Comparison of ENCODE assay signal across 8 cellular contexts in genomic region chr6:28658475-28659249, GRCh38.
A peak's percentile ranks its signal among the peaks of the same experiment; 100 is the strongest.
DNase-seq lines count a peak whose midpoint lies in the region; ATAC-seq and TF ChIP-seq lines count a peak whose summit lies in the region.

No MANE protein-coding gene starts in this region.

- H3K27me3 Mint-ChIP-seq in activated T-cell treated with anti-CD3 and anti-CD28 coated beads, Interleukin-2, amount 50 U/mL, for 24 hours = peaks cover 83% of the 10 kb centered on the region

- H3K9me3 ChIP-seq in SJSA1 (replicated peaks) = no peaks in the 10 kb centered on the region

- DNase-seq in activated T-cell treated with anti-CD3 and anti-CD28 coated beads, Interleukin-2, amount 50 U/mL, for 24 hours = no peak
- DNase-seq in activated T-cell treated with anti-CD3 and anti-CD28 coated beads for 4 hours (no peak), SJSA1 (ENCODE audit: low read depth in 1 of 2, low spot score in 2 of 2) (peak in 1 of 2 experiments; percentile 52), fibroblast of pulmonary artery (ENCODE audit: low read depth) (no peak), skeletal muscle cell (ENCODE audit: low read depth) (no peak)
- DNase-seq in activated effector memory CD4-positive, alpha-beta T cell treated with Interleukin-2 at 50 U/mL for 16 hours = no peak

- peaks cover 16% of the 10 kb centered on the region; the same call in 1 of the 2 replicates for H3K27me3 ChIP-seq in SJSA1 (replicated peaks)

- H3K36me3 ChIP-seq in SJSA1 = no peaks in the 10 kb centered on the region

- H3K4me3 ChIP-seq in SJSA1 (peak overlapping the region; percentile 37), fibroblast of pulmonary artery (replicated peaks; ENCODE audit: low read depth, low read length) (peak overlapping the region; percentile 57), skeletal muscle cell (ENCODE audit: low read depth, low read length) (peak overlapping the region; percentile 49)

- peaks cover 7% of the 10 kb centered on the region for H3K9me3 Mint-ChIP-seq in activated T-cell treated with anti-CD3 and anti-CD28 coated beads, Interleukin-2, amount 50 U/mL, for 24 hours

- peak overlapping the region; percentile 83 for H3K27ac Mint-ChIP-seq in activated T-cell treated with anti-CD3 and anti-CD28 coated beads, Interleukin-2, amount 50 U/mL, for 24 hours

- no peak for ATAC-seq in HG02852 (IDR thresholded peaks at IDR 0.05; ENCODE audit: unreplicated experiment)
- ATAC-seq in HG03175 (IDR thresholded peaks at IDR 0.05; ENCODE audit: unreplicated experiment) = no peak

- peaks cover 24% of the 10 kb centered on the region for H3K4me1 Mint-ChIP-seq in activated T-cell treated with anti-CD3 and anti-CD28 coated beads, Interleukin-2, amount 50 U/mL, for 24 hours (ENCODE audit: low read depth)

- H3K4me1 ChIP-seq in SJSA1 (replicated peaks) = no peaks in the 10 kb centered on the region

- peak overlapping the region; percentile 74 for H3K4me3 Mint-ChIP-seq in activated T-cell treated with anti-CD3 and anti-CD28 coated beads, Interleukin-2, amount 50 U/mL, for 24 hours

- H3K36me3 Mint-ChIP-seq in activated T-cell treated with anti-CD3 and anti-CD28 coated beads, Interleukin-2, amount 50 U/mL, for 24 hours (ENCODE audit: low read depth) = no peaks in the 10 kb centered on the region

- H3K27ac ChIP-seq in SJSA1 = no peak overlapping the region

- TF ChIP-seq CTCF in fibroblast of pulmonary artery (IDR thresholded peaks at IDR 0.05; ENCODE audit: low read length, missing control alignments) = no peak
